In genomic region chr16:12228607-12229499, GRCh38 we compare ENCODE assay signal across 8 cellular contexts.
DNase-seq lines count a peak whose midpoint lies in the region; ATAC-seq, FAIRE-seq and TF ChIP-seq lines count a peak whose summit lies in the region.

No MANE protein-coding gene starts in this region.

- DNase-seq in DMS114 treated with DMSO at 0.1 percent for 48 hours (lab: John Stamatoyannopoulos, UW; ENCODE audit: unreplicated experiment) = peak; percentile 5
- peak; percentile 56 to 71 (median 64) for DNase-seq in K562 (ENCODE audit: extremely low read depth in 1 of 4, low spot score in 3 of 4)
- DNase-seq in iPS-NIHi7 (ENCODE audit: extremely low spot score) = peak; percentile 86
- DNase-seq in stimulated activated CD4-positive, alpha-beta T cell treated with anti-CD3 and anti-CD28 coated beads, Interleukin-1b, Interleukin-23, amount 100 ng/mL, for 48 hours = peak; percentile 38
- DNase-seq in activated effector memory CD4-positive, alpha-beta T cell treated with Interleukin-2 at 50 U/mL for 16 hours = no peak
- DNase-seq in effector CD4-positive, alpha-beta T cell = no peak

- no peaks in the 10 kb centered on the region for H3K79me2 ChIP-seq in OCI-LY1 (ENCODE audit: insufficient read depth, low read length)
- no peaks in the 10 kb centered on the region for H3K79me2 ChIP-seq in K562 (ENCODE audit: control insufficient read depth, insufficient read depth, low read length)

- TF ChIP-seq RAD21 in K562 (CRISPR knock-in tag; conservative IDR thresholded peaks at IDR 0.05 in 1 of 2, IDR thresholded peaks at IDR 0.05 in 1 of 2) = peak; percentile 37 to 70

- TF ChIP-seq EP300 in K562 (IDR thresholded peaks at IDR 0.05; ENCODE audit: low read length) = no peak

- POLR2A ChIA-PET in HEK293 (lab: Yijun Ruan, JAX) (no interaction called here), K562 (lab: Yijun Ruan, JAX) (interaction anchor here (0.6 to 1.7 kb wide), 6 partner anchors 10 to 767 kb away, joined by 3 to 6 read pairs (median 3); no protein-coding TSS in a partner anchor)

- no peaks in the 10 kb centered on the region for H3K9me1 ChIP-seq in K562 (ENCODE audit: control insufficient read depth, insufficient read depth, low read length)

- WGBS in K562 (ENCODE audit: insufficient coverage, low coverage, missing lambda C conversion rate) = 27% methylated on average over 14 of the region's 14 CpGs

- in situ Hi-C loops in K562 (cut with MboI) = no loop called here

- no peaks in the 10 kb centered on the region for H3K9me2 ChIP-seq in OCI-LY1 (ENCODE audit: low read depth, low read length)

- H3K4me2 ChIP-seq in OCI-LY1 (ENCODE audit: low read length) (peak overlapping the region; percentile 62), K562 (ENCODE audit: insufficient read depth, low read length) (peak overlapping the region; percentile 46; the same call in 1 of the 2 replicates)

- H3K9me3 ChIP-seq in HEK293 (ENCODE audit: control insufficient read depth, insufficient read depth, low read depth, low read length) (no peaks in the 10 kb centered on the region), OCI-LY1 (ENCODE audit: low read length) (no peaks in the 10 kb centered on the region), K562 (replicated peaks; ENCODE audit: control insufficient read depth, insufficient read depth, low read depth, low read length) (no peaks in the 10 kb centered on the region)

- H3K27me3 ChIP-seq in OCI-LY1 (ENCODE audit: insufficient read depth, low read length) (no peaks in the 10 kb centered on the region), K562 (ENCODE audit: control insufficient read depth in 2 of 2, insufficient read depth in 2 of 2, low read length in 2 of 2) (peaks cover 2 to 6% of the 10 kb centered on the region in 2 experiments; a peak in 1 of 5 replicates)

- peak; percentile 98 for ATAC-seq in K562

- 0 out of 2 replicates have a peak, but pooled peaks cover 4% of the 10 kb centered on the region for H3F3A ChIP-seq in OCI-LY1 (ENCODE audit: insufficient read depth, low read length)

- FAIRE-seq in K562 (lab: Jason Lieb, UNC) = peak; percentile 75

- peak overlapping the region; percentile 71 for H3K9ac ChIP-seq in OCI-LY1 (ENCODE audit: low read length)
- H3K9ac ChIP-seq in K562 (ENCODE audit: insufficient read depth in 1 of 2, low read depth in 2 of 2, low read length in 2 of 2) = no peak overlapping the region

- no peak overlapping the region for H2AFZ ChIP-seq in OCI-LY1 (ENCODE audit: low read length)
- peak overlapping the region; percentile 46; the same call in 1 of the 2 replicates for H2AFZ ChIP-seq in K562 (ENCODE audit: low read depth, low read length)

- intact Hi-C loops in K562 (cut with micrococcal nuclease) = no loop called here

- no peaks in the 10 kb centered on the region for H3K36me3 ChIP-seq in HEK293 (ENCODE audit: control insufficient read depth in 2 of 2, insufficient read depth in 1 of 2, low read length in 2 of 2)
- peaks cover 17% of the 10 kb centered on the region for H3K36me3 ChIP-seq in OCI-LY1 (ENCODE audit: insufficient read depth, low read length)
- no peaks in the 10 kb centered on the region for H3K36me3 ChIP-seq in K562 (ENCODE audit: control insufficient read depth, insufficient read depth, low read length)

- H3K27ac ChIP-seq in HEK293 (ENCODE audit: extremely low read depth, low read depth, low read length) = no peak overlapping the region
- peak overlapping the region; percentile 99 for H3K27ac ChIP-seq in OCI-LY1 (ENCODE audit: low read depth, low read length, poor library complexity, severe bottlenecking)
- no peak overlapping the region for H3K27ac ChIP-seq in K562 (ENCODE audit: extremely low read depth, low read depth, low read length)

- BruUV-seq in K562 (replicated peaks; lab: Mats Ljungman, UMichigan) = no TSS peak

- H3K4me1 ChIP-seq in HEK293 (ENCODE audit: control insufficient read depth, insufficient read depth, low read length) (peaks cover 5% of the 10 kb centered on the region; the same call in 1 of the 2 replicates), OCI-LY1 (ENCODE audit: insufficient read depth, low read length, severe bottlenecking) (peaks cover 100% of the 10 kb centered on the region), K562 (replicated peaks in 1 of 2; ENCODE audit: control insufficient read depth in 2 of 2, insufficient read depth in 2 of 2, low read length in 2 of 2) (peaks cover 0 to 5% of the 10 kb centered on the region in 2 experiments; a peak in 3 of 5 replicates)

- CTCF ChIA-PET in HEK293 (lab: Yijun Ruan, JAX) (interaction anchor here (0.6 to 2.7 kb wide), 23 partner anchors 10 to 1225 kb away, joined by 3 to 32 read pairs (median 4); no protein-coding TSS in a partner anchor), K562 (lab: Yijun Ruan, JAX; ENCODE audit: low intra/inter-chr PET ratio) (interaction anchor here (1.1 kb wide), 1 partner anchor 588 kb away, joined by 3 read pairs; no protein-coding TSS in a partner anchor)

- TF ChIP-seq CTCF in HEK293 (tag by site-specific recombination; IDR thresholded peaks at IDR 0.05) (peak; percentile 56; the same call in 1 of the 2 replicates), OCI-LY1 (IDR thresholded peaks at IDR 0.05; ENCODE audit: low read length) (peak; percentile 92), K562 (IDR thresholded peaks at IDR 0.05 in 2 of 3, conservative IDR thresholded peaks at IDR 0.05 in 1 of 3; ENCODE audit: insufficient read depth in 2 of 3, low read depth in 1 of 3, low read length in 3 of 3) (peak; percentile 74 to 81 (median 75))

- no peak for TF ChIP-seq POLR2A in K562 (conservative IDR thresholded peaks at IDR 0.05)

- no peaks in the 10 kb centered on the region for H4K20me1 ChIP-seq in OCI-LY1 (ENCODE audit: insufficient read depth, low read length)
- peaks cover 18% of the 10 kb centered on the region; the same call in 1 of the 2 replicates for H4K20me1 ChIP-seq in K562 (replicated peaks; ENCODE audit: control insufficient read depth, insufficient read depth, low read length)

- H3K4me3 ChIP-seq in HEK293 (ENCODE audit: low read depth, low read length) = no peak overlapping the region
- H3K4me3 ChIP-seq in OCI-LY1 (ENCODE audit: low read depth, low read length, poor library complexity, severe bottlenecking) = peak overlapping the region; percentile 32
- no peak overlapping the region for H3K4me3 ChIP-seq in K562

TF ChIP-seq in HEK293, 187 proteins besides CTCF, POLR2A, EP300 and RAD21 (continues in another document):
- no peak for TF ChIP-seq ZNF362 (tag by site-specific recombination; IDR thresholded peaks at IDR 0.05)
- no peak for TF ChIP-seq ZNF843 (tag by site-specific recombination; IDR thresholded peaks at IDR 0.05)
- peak; percentile 85 for TF ChIP-seq SCRT1 (tag by site-specific recombination; IDR thresholded peaks at IDR 0.05; ENCODE audit: borderline replicate concordance)
- TF ChIP-seq, protein P1, sequence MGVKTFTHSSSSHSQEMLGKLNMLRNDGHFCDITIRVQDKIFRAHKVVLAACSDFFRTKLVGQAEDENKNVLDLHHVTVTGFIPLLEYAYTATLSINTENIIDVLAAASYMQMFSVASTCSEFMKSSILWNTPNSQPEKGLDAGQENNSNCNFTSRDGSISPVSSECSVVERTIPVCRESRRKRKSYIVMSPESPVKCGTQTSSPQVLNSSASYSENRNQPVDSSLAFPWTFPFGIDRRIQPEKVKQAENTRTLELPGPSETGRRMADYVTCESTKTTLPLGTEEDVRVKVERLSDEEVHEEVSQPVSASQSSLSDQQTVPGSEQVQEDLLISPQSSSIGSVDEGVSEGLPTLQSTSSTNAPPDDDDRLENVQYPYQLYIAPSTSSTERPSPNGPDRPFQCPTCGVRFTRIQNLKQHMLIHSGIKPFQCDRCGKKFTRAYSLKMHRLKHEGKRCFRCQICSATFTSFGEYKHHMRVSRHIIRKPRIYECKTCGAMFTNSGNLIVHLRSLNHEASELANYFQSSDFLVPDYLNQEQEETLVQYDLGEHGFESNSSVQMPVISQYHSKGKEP (tag by site-specific recombination; IDR thresholded peaks at IDR 0.05) = 0 out of 2 replicates have a peak, but pooled peaks have one; percentile 18
- TF ChIP-seq GLIS2 (tag by site-specific recombination; IDR thresholded peaks at IDR 0.05) = no peak

TF ChIP-seq in K562, 482 proteins besides CTCF, POLR2A, EP300 and RAD21 (continues in another document):
- TF ChIP-seq STAG1 (CRISPR knock-in tag; IDR thresholded peaks at IDR 0.05; ENCODE audit: borderline replicate concordance) (peak; percentile 33; the same call in 1 of the 2 replicates), MAFF (IDR thresholded peaks at IDR 0.05; ENCODE audit: low read length) (peak; percentile 32; the same call in 1 of the 2 replicates), ZNF24 (IDR thresholded peaks at IDR 0.05) (0 out of 2 replicates have a peak, but pooled peaks have one; percentile 19), MAZ (CRISPR knock-in tag; conservative IDR thresholded peaks at IDR 0.05 in 1 of 2, IDR thresholded peaks at IDR 0.05 in 1 of 2) (0 out of 4 replicates have a peak, but pooled peaks of 1 of the 2 experiments have one; percentile 32), MYC (IDR thresholded peaks at IDR 0.05; ENCODE audit: low read depth, low read length) (peak; percentile 70), MYC (CRISPR knock-in tag; IDR thresholded peaks at IDR 0.05; ENCODE audit: borderline replicate concordance, low read depth) (no peak), CTBP1 (IDR thresholded peaks at IDR 0.05; ENCODE audit: borderline replicate concordance) (no peak), L3MBTL2 (IDR thresholded peaks at IDR 0.05) (peak; percentile 64; the same call in 1 of the 2 replicates), BRD4 (IDR thresholded peaks at IDR 0.05) (no peak), MAFK (IDR thresholded peaks at IDR 0.05; ENCODE audit: low read length) (peak; percentile 36; the same call in 1 of the 2 replicates), MIER1 (IDR thresholded peaks at IDR 0.05; ENCODE audit: low read depth) (no peak), HNRNPK (IDR thresholded peaks at IDR 0.05; ENCODE audit: low read depth, low read length, poor library complexity, severe bottlenecking) (no peak)

Comparison
In these comparisons a context has a peak if more than half of its experiments do, and no peak if none do; other contexts are left out.
1. DNase-seq: peak in DMS114 treated with DMSO at 0.1 percent for 48 hours (single experiment), K562 (4 of 4), iPS-NIHi7 (single experiment) and stimulated activated CD4-positive, alpha-beta T cell treated with anti-CD3 and anti-CD28 coated beads, Interleukin-1b, Interleukin-23, amount 100 ng/mL, for 48 hours (single experiment); none in activated effector memory CD4-positive, alpha-beta T cell treated with Interleukin-2 at 50 U/mL for 16 hours (single experiment) and effector CD4-positive, alpha-beta T cell (single experiment).
2. Peak in every context shown above with its lines, with median percentiles within 50 percentile points of each other: CTCF ChIP-seq.